Comparison of ENCODE assay signal across 1 cellular context in genomic region chr1:23554481-23555224, GRCh38.
TF ChIP-seq lines count a peak whose summit lies in the region.

No MANE protein-coding gene starts in this region.

TF ChIP-seq in K562, 482 proteins besides CTCF, POLR2A, EP300 and RAD21 (continued from another document and continues in another):
- TF ChIP-seq, protein P1, sequence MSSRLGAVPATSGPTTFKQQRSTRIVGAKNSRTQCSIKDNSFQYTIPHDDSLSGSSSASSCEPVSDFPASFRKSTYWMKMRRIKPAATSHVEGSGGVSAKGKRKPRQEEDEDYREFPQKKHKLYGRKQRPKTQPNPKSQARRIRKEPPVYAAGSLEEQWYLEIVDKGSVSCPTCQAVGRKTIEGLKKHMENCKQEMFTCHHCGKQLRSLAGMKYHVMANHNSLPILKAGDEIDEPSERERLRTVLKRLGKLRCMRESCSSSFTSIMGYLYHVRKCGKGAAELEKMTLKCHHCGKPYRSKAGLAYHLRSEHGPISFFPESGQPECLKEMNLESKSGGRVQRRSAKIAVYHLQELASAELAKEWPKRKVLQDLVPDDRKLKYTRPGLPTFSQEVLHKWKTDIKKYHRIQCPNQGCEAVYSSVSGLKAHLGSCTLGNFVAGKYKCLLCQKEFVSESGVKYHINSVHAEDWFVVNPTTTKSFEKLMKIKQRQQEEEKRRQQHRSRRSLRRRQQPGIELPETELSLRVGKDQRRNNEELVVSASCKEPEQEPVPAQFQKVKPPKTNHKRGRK (tag; IDR thresholded peaks at IDR 0.05) = no peak
- 0 out of 2 replicates have a peak, but pooled peaks have one; percentile 28 for TF ChIP-seq ZBTB1 (CRISPR knock-in tag; IDR thresholded peaks at IDR 0.05; ENCODE audit: borderline replicate concordance, low read depth)
- no peak for TF ChIP-seq ZNF212 (CRISPR knock-in tag; IDR thresholded peaks at IDR 0.05)
- TF ChIP-seq RFX5 (IDR thresholded peaks at IDR 0.05; ENCODE audit: low read depth, low read length) = no peak
- peak; percentile 14; the same call in 1 of the 2 replicates for TF ChIP-seq DMBX1 (CRISPR knock-in tag; IDR thresholded peaks at IDR 0.05; ENCODE audit: borderline replicate concordance)
- TF ChIP-seq MLLT1 (IDR thresholded peaks at IDR 0.05) = peak in 1 of 2 experiments; percentile 61; a peak in 1 of 4 replicates
- peak; percentile 49; the same call in 1 of the 2 replicates for TF ChIP-seq MAX (CRISPR knock-in tag; IDR thresholded peaks at IDR 0.05)
- TF ChIP-seq RBM25 (IDR thresholded peaks at IDR 0.05; ENCODE audit: low read depth, low read length, severe bottlenecking) = no peak
- no peak for TF ChIP-seq ZNF408 (CRISPR knock-in tag; IDR thresholded peaks at IDR 0.05; ENCODE audit: low read depth)
- TF ChIP-seq SREBF2 (CRISPR knock-in tag; IDR thresholded peaks at IDR 0.05) = no peak
- no peak for TF ChIP-seq HMGXB4 (CRISPR knock-in tag; IDR thresholded peaks at IDR 0.05)
- TF ChIP-seq SLC30A9 (CRISPR knock-in tag; IDR thresholded peaks at IDR 0.05) = no peak
- TF ChIP-seq CBX3 (IDR thresholded peaks at IDR 0.05; ENCODE audit: borderline replicate concordance in 1 of 2, low read length in 2 of 2) = peak in 1 of 2 experiments; percentile 25; a peak in 1 of 3 replicates
- TF ChIP-seq ILK (tag; IDR thresholded peaks at IDR 0.05; ENCODE audit: borderline replicate concordance, low read depth) = no peak
- no peak for TF ChIP-seq WHSC1 (IDR thresholded peaks at IDR 0.05; ENCODE audit: low read length)
- no peak for TF ChIP-seq MAFK (IDR thresholded peaks at IDR 0.05; ENCODE audit: low read length)
- TF ChIP-seq ADNP (tag; IDR thresholded peaks at IDR 0.05) = no peak
- TF ChIP-seq, protein P2, sequence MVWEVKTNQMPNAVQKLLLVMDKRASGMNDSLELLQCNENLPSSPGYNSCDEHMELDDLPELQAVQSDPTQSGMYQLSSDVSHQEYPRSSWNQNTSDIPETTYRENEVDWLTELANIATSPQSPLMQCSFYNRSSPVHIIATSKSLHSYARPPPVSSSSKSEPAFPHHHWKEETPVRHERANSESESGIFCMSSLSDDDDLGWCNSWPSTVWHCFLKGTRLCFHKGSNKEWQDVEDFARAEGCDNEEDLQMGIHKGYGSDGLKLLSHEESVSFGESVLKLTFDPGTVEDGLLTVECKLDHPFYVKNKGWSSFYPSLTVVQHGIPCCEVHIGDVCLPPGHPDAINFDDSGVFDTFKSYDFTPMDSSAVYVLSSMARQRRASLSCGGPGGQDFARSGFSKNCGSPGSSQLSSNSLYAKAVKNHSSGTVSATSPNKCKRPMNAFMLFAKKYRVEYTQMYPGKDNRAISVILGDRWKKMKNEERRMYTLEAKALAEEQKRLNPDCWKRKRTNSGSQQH (CRISPR knock-in tag; IDR thresholded peaks at IDR 0.05) = no peak
- TF ChIP-seq, protein P3, sequence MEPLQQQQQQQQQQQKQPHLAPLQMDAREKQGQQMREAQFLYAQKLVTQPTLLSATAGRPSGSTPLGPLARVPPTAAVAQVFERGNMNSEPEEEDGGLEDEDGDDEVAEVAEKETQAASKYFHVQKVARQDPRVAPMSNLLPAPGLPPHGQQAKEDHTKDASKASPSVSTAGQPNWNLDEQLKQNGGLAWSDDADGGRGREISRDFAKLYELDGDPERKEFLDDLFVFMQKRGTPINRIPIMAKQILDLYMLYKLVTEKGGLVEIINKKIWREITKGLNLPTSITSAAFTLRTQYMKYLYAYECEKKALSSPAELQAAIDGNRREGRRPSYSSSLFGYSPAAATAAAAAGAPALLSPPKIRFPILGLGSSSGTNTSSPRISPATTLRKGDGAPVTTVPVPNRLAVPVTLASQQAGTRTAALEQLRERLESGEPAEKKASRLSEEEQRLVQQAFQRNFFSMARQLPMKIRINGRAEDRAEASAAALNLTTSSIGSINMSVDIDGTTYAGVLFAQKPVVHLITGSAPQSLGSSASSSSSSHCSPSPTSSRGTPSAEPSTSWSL (CRISPR knock-in tag; IDR thresholded peaks at IDR 0.05; ENCODE audit: borderline replicate concordance) = no peak
- no peak for TF ChIP-seq STAG1 (CRISPR knock-in tag; IDR thresholded peaks at IDR 0.05; ENCODE audit: borderline replicate concordance)
- TF ChIP-seq RFX7 (CRISPR knock-in tag; IDR thresholded peaks at IDR 0.05) = no peak
- no peak for TF ChIP-seq ZNF655 (CRISPR knock-in tag; IDR thresholded peaks at IDR 0.05)
- no peak for TF ChIP-seq MECOM (CRISPR knock-in tag; IDR thresholded peaks at IDR 0.05)
- no peak for TF ChIP-seq TAF15 (IDR thresholded peaks at IDR 0.05; ENCODE audit: low read depth, low read length)
- no peak for TF ChIP-seq BCLAF1 (IDR thresholded peaks at IDR 0.05; ENCODE audit: borderline replicate concordance in 1 of 2, control insufficient read depth in 1 of 2, low read depth in 2 of 2, low read length in 1 of 2)
- 0 out of 2 replicates have a peak, but pooled peaks have one; percentile 47 for TF ChIP-seq GTF2E2 (tag; IDR thresholded peaks at IDR 0.05)
- TF ChIP-seq NCOA1 (IDR thresholded peaks at IDR 0.05; ENCODE audit: low read depth) = no peak
- TF ChIP-seq ZMIZ1 (IDR thresholded peaks at IDR 0.05; ENCODE audit: low read depth in 2 of 2, low read length in 2 of 2) = 0 out of 4 replicates have a peak, but pooled peaks of 1 of the 2 experiments have one; percentile 1
- TF ChIP-seq ZNF699 (CRISPR knock-in tag; IDR thresholded peaks at IDR 0.05; ENCODE audit: insufficient replicate concordance) = no peak
- no peak; the same call in 1 of the 2 replicates for TF ChIP-seq ZEB2 (IDR thresholded peaks at IDR 0.05)
- TF ChIP-seq POLR2G (IDR thresholded peaks at IDR 0.05; ENCODE audit: low read depth, low read length) = peak; percentile 91
- TF ChIP-seq ZNF133 (CRISPR knock-in tag; IDR thresholded peaks at IDR 0.05) = peak; percentile 57; the same call in 1 of the 2 replicates
- peak; percentile 80 for TF ChIP-seq ZFX (CRISPR knock-in tag; IDR thresholded peaks at IDR 0.05)
- no peak for TF ChIP-seq TCF15 (CRISPR knock-in tag; IDR thresholded peaks at IDR 0.05)
